5 cellular contexts compared by ENCODE assay signal in genomic region chr7:42730621-42731020, GRCh38.
"Had no signal": no experiment of that assay in that cellular context is flagged by ENCODE, and none has a peak within 500 bp of the region (broad histone marks: within the 10 kb centered on the region; RNA-seq: fewer than 3 reads in every experiment).

No MANE protein-coding gene starts in this region.

- H3K27me3 Mint-ChIP-seq: IgD-negative memory B cell had no signal

- H3K4me3 Mint-ChIP-seq: IgD-negative memory B cell had no signal

- H3K4me1 Mint-ChIP-seq: IgD-negative memory B cell had no signal

- H3K4me3 ChIP-seq: K562 had no signal

- H3K36me3 Mint-ChIP-seq: IgD-negative memory B cell had no signal

- DNase-seq: IMR-90, KBM-7 had no signal

- H3K27ac ChIP-seq: HL-60 had no signal

- H3K27ac Mint-ChIP-seq: IgD-negative memory B cell had no signal
